Comparison of ENCODE assay signal across 11 cellular contexts in genomic region chr2:219247678-219248642, GRCh38. TPM values are rescaled to one million over a fixed set of nuclear protein-coding genes. Genes with fewer than 3 reads are reported as not detected.
DNase-seq lines count a peak whose midpoint lies in the region; ATAC-seq and TF ChIP-seq lines count a peak whose summit lies in the region.
"Had no signal": no experiment of that assay in that cellular context is flagged by ENCODE, and none has a peak within 500 bp of the region (broad histone marks: within the 10 kb centered on the region; RNA-seq: fewer than 3 reads in every experiment).

No MANE protein-coding gene starts in this region.

- H3K27ac ChIP-seq in AG04450 (ENCODE audit: low read depth, low read length) (peak overlapping the region; percentile 90), Peyer's patch (peak overlapping the region; percentile 91 to 98 (median 92)), neutrophil (peak overlapping the region; percentile 95)

- TF ChIP-seq CTCF in AG04450 (IDR thresholded peaks at IDR 0.05; ENCODE audit: low read depth, low read length) = no peak
- no peak for TF ChIP-seq CTCF in Peyer's patch (IDR thresholded peaks at IDR 0.05)
- TF ChIP-seq CTCF in neutrophil (IDR thresholded peaks at IDR 0.05) = no peak

- no peaks in the 10 kb centered on the region; the same call in 1 of the 2 replicates for H3K9me3 ChIP-seq in AG04450 (ENCODE audit: control insufficient read depth, insufficient read depth, low read length)
- H3K9me3 ChIP-seq in Peyer's patch = no peaks in the 10 kb centered on the region
- no peaks in the 10 kb centered on the region for H3K9me3 ChIP-seq in neutrophil

- DNase-seq in AG04450 (ENCODE audit: low read depth, low spot score) = no peak
- peak in 2 of 3 donors; percentile 75 to 83 for DNase-seq in Peyer's patch
- DNase-seq in NCI-H526 (lab: John Stamatoyannopoulos, UW) = no peak
- DNase-seq in dermis blood vessel endothelial cell = no peak
- DNase-seq in SW480 (ENCODE audit: low spot score) = no peak
- DNase-seq: NCI-H1417 treated with DMSO at 0.1 percent for 48 hours had no signal

- peaks cover 79% of the 10 kb centered on the region for H3K4me1 Mint-ChIP-seq in activated naive CD8-positive, alpha-beta T cell (ENCODE audit: low read depth)

- CTCF ChIA-PET in AG04450 (lab: Charles Lee) = interaction anchor here (1.3 to 3.5 kb wide), 5 partner anchors 26 to 128 kb away, joined by 5 to 24 read pairs (median 7); partner anchors contain the start of gene DNAJB2

- H3K36me3 Mint-ChIP-seq in activated naive CD8-positive, alpha-beta T cell = peaks cover 3% of the 10 kb centered on the region

- H3K4me3 ChIP-seq in AG04450 (ENCODE audit: low read depth, low read length) = no peak overlapping the region
- H3K4me3 ChIP-seq in Peyer's patch = peak overlapping the region in 1 of 4 donors; percentile 38
- peak overlapping the region; percentile 96 to 99 for H3K4me3 ChIP-seq in neutrophil (ENCODE audit: low read depth in 1 of 2, low read length in 1 of 2)

- H3K27me3 Mint-ChIP-seq in activated naive CD8-positive, alpha-beta T cell = no peaks in the 10 kb centered on the region

- peak overlapping the region; percentile 88 for H3K27ac Mint-ChIP-seq in activated naive CD8-positive, alpha-beta T cell

- H3K4me1 ChIP-seq in Peyer's patch (peaks cover 7 to 82% (median 54%) of the 10 kb centered on the region in 4 donors), neutrophil (ENCODE audit: control insufficient read depth in 1 of 2, insufficient read depth in 1 of 2, low read depth in 1 of 2, low read length in 1 of 2) (peaks cover 91 to 92% of the 10 kb centered on the region in 2 experiments)

- H3K36me3 ChIP-seq in Peyer's patch (peaks cover 0 to 13% (median 0%) of the 10 kb centered on the region in 3 donors), neutrophil (peaks cover 41% of the 10 kb centered on the region)

- POLR2A ChIA-PET in AG04450 (lab: Yijun Ruan, JAX) = interaction anchor here (0.6 kb wide), 1 partner anchor 40 kb away, joined by 3 read pairs; no protein-coding TSS in a partner anchor

- H3K4me3 Mint-ChIP-seq in activated naive CD8-positive, alpha-beta T cell = peak overlapping the region; percentile 97

- H3K27me3 ChIP-seq in AG04450 (ENCODE audit: control insufficient read depth, insufficient read depth, low read length) (no peaks in the 10 kb centered on the region), Peyer's patch (no peaks in the 10 kb centered on the region), neutrophil (no peaks in the 10 kb centered on the region)

- no peak for TF ChIP-seq POLR2A in Peyer's patch (IDR thresholded peaks at IDR 0.05)

- no peaks in the 10 kb centered on the region for H3K9me3 Mint-ChIP-seq in activated naive CD8-positive, alpha-beta T cell (ENCODE audit: low read depth)

- no peak for ATAC-seq in GM21529 (IDR thresholded peaks at IDR 0.05; ENCODE audit: unreplicated experiment)

RNA-seq across cellular contexts. Expression of gene STK16, which starts 2.7 kb away (rescaled TPM):
- polyA plus RNA-seq in AG04450 (2011; rRNA removed) = 33.9 and 36.6 TPM in 2 replicates
- polyA minus RNA-seq in AG04450 (2011; rRNA and poly(A)+ RNA removed) = 33.2 and 51.3 TPM in 2 replicates
- total RNA-seq in Peyer's patch (10 to 100 TPM; 19.4 to 27.1 (median 24.3) TPM), dermis blood vessel endothelial cell (24.3 and 24.7 TPM in 2 replicates)

RNA-seq across cellular contexts. Expression of gene GLB1L, which starts 2.7 kb away (rescaled TPM):
- polyA plus RNA-seq in AG04450 (2011; rRNA removed) = 8.8 and 9.6 TPM in 2 replicates
- 6.2 and 7.4 TPM in 2 replicates for polyA minus RNA-seq in AG04450 (2011; rRNA and poly(A)+ RNA removed)
- 1 to 10 TPM in 3 of 4 donors, not detected in 1; 2.7 to 9.5 (median 7.0) TPM for total RNA-seq in Peyer's patch
- 5.7 and 6.5 TPM in 2 replicates for total RNA-seq in dermis blood vessel endothelial cell

RNA-seq across cellular contexts. Expression of gene TUBA4B, which starts 5.1 kb away (rescaled TPM):
- not detected in 2 replicates for polyA plus RNA-seq in AG04450 (2011; rRNA removed)
- not detected in 2 replicates for polyA minus RNA-seq in AG04450 (2011; rRNA and poly(A)+ RNA removed)
- total RNA-seq in Peyer's patch = not detected
- total RNA-seq in dermis blood vessel endothelial cell = 0.09 TPM in 1 of 2 replicates, not detected in the other
- total RNA-seq: Daoy, subcutaneous adipose tissue had no signal

RNA-seq across cellular contexts. Expression of gene TUBA4A, which starts 5.8 kb away (rescaled TPM):
- polyA plus RNA-seq in AG04450 (2011; rRNA removed) = 22.4 and 22.6 TPM in 2 replicates
- 8.5 and 9.5 TPM in 2 replicates for polyA minus RNA-seq in AG04450 (2011; rRNA and poly(A)+ RNA removed)
- 100 to 1,000 TPM in 3 of 4 donors, 10 to 100 TPM in 1; 49.5 to 137 (median 129) TPM for total RNA-seq in Peyer's patch
- 19.9 and 23.0 TPM in 2 replicates for total RNA-seq in dermis blood vessel endothelial cell

RNA-seq across cellular contexts. Expression of gene ANKZF1, which starts 18.4 kb away (rescaled TPM):
- polyA plus RNA-seq in AG04450 (2011; rRNA removed) = 20.3 and 22.0 TPM in 2 replicates
- 18.2 and 21.1 TPM in 2 replicates for polyA minus RNA-seq in AG04450 (2011; rRNA and poly(A)+ RNA removed)
- 100 to 1,000 TPM in 3 of 4 donors, 10 to 100 TPM in 1; 79.9 to 338 (median 164) TPM for total RNA-seq in Peyer's patch
- 17.7 and 29.6 TPM in 2 replicates for total RNA-seq in dermis blood vessel endothelial cell

Comparison
In these comparisons a context has a peak if more than half of its experiments do, and no peak if none do; other contexts are left out.
1. DNase-seq: peak in Peyer's patch (2 of 3); none in AG04450 (single experiment), NCI-H526 (0 of 2), dermis blood vessel endothelial cell (single experiment) and SW480 (single experiment).
2. Peak in every context shown above with its lines, with median percentiles within 50 percentile points of each other: H3K27ac ChIP-seq.